ENCODE assay signal across 14 cellular contexts in the genomic region with DNA sequence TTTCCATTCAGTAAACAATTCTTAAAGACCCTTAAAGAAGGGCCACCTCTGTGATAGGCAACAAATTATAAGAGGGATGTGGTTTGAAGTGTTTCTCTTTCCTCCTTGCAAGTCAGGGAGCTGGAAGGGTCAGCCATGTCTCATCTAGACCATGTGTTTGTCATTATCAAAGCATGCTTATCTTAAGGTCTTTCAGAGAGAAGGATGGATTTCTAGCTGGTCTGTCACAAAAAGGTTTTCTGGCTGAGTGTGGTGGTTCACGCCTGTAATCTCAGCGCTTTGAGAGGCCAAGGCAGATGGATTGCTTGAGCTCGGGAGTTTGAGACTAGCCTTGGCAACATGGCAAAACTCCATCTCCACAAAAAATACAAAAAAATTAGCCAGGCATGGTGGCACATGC. TPM values are rescaled to one million over a fixed set of nuclear protein-coding genes. Genes with fewer than 3 reads are reported as not detected.
DNase-seq lines count a peak whose midpoint lies in the region; ATAC-seq and TF ChIP-seq lines count a peak whose summit lies in the region.
"Had no signal": no experiment of that assay in that cellular context is flagged by ENCODE, and none has a peak within 500 bp of the region (broad histone marks: within the 10 kb centered on the region; RNA-seq: fewer than 3 reads in every experiment).

No MANE protein-coding gene starts in this region.

- POLR2A ChIA-PET in PC-3 (lab: Charles Lee; ENCODE audit: unreplicated experiment): no interaction called here
- POLR2A ChIA-PET in GM10248 (lab: Yijun Ruan, JAX): no interaction called here

- H3K27me3 ChIP-seq in PC-3 (ENCODE audit: low read length): no peaks in the 10 kb centered on the region
- H3K27me3 ChIP-seq in esophagus (ENCODE audit: control insufficient read depth in 1 of 2, insufficient read depth in 2 of 2, low read length in 2 of 2): no peaks in the 10 kb centered on the region
- no peaks in the 10 kb centered on the region for H3K27me3 ChIP-seq in osteoblast (ENCODE audit: insufficient read depth, low read length)

- H3F3A ChIP-seq in PC-3 (ENCODE audit: low read length, unreplicated experiment): peaks cover 6% of the 10 kb centered on the region

- H3K4me2 ChIP-seq in PC-3 (ENCODE audit: low read length) (peak overlapping the region; percentile 14; the same call in 1 of the 2 replicates), osteoblast (ENCODE audit: insufficient read depth, low read length) (no peak overlapping the region)

- H3K27ac ChIP-seq in PC-3 (ENCODE audit: low read length) (peak overlapping the region; percentile 58), esophagus (ENCODE audit: low read depth in 2 of 2, low read length in 1 of 2) (peak overlapping the region; percentile 69 to 93), osteoblast (ENCODE audit: low read depth, low read length) (peak overlapping the region; percentile 76)
- H3K27ac ChIP-seq: left ventricle myocardium inferior had no signal

- WGBS in esophagus, 2 donors: 74 to 81% methylated on average over 3 of the region's 3 CpGs

- no peak overlapping the region for H3K9ac ChIP-seq in PC-3 (ENCODE audit: low read length)

- CTCF ChIA-PET in PC-3 (lab: Charles Lee): no interaction called here
- CTCF ChIA-PET in GM10248 (lab: Yijun Ruan, JAX): interaction anchor here (1.0 to 1.2 kb wide), 3 partner anchors 8 to 40 kb away, joined by 3 read pairs; no protein-coding TSS in a partner anchor

- H3K79me2 ChIP-seq in PC-3 (ENCODE audit: low read length) (no peaks in the 10 kb centered on the region), osteoblast (ENCODE audit: insufficient read depth, low read length) (no peaks in the 10 kb centered on the region)

- H2AFZ ChIP-seq in PC-3 (ENCODE audit: low read length): no peak overlapping the region; the same call in 1 of the 2 replicates
- no peak overlapping the region for H2AFZ ChIP-seq in osteoblast (ENCODE audit: low read length)

- H3K36me3 ChIP-seq in PC-3 (ENCODE audit: low read depth, low read length) (no peaks in the 10 kb centered on the region), esophagus (ENCODE audit: control insufficient read depth in 2 of 2, insufficient read depth in 2 of 2, low read length in 1 of 2) (peaks cover 0 to 8% of the 10 kb centered on the region in 2 donors), osteoblast (ENCODE audit: insufficient read depth, low read length) (no peaks in the 10 kb centered on the region)

- H3K9me2 ChIP-seq in PC-3 (replicated peaks; ENCODE audit: low read length): no peaks in the 10 kb centered on the region

- H3K4me3 ChIP-seq in AG10803 (ENCODE audit: low read length) (no peak overlapping the region), PC-3 (ENCODE audit: low read length) (no peak overlapping the region), esophagus (ENCODE audit: low read depth in 1 of 2, low read length in 2 of 2) (no peak overlapping the region), osteoblast (ENCODE audit: insufficient read depth, low read length) (no peak overlapping the region)
- H3K4me3 ChIP-seq: left ventricle myocardium inferior had no signal

- ATAC-seq in PC-3 (no peak), HG03521 (IDR thresholded peaks at IDR 0.05; ENCODE audit: unreplicated experiment) (no peak), GM19351 (IDR thresholded peaks at IDR 0.05; ENCODE audit: unreplicated experiment) (no peak)
- ATAC-seq: activated CD8-positive, alpha-beta T cell treated with anti-CD3 and anti-CD28 coated beads for 36 hours had no signal

- no TSS peak for BruUV-seq in PC-3 (replicated peaks; lab: Mats Ljungman, UMichigan)

- no peak for TF ChIP-seq CTCF in AG10803 (conservative IDR thresholded peaks at IDR 0.05; ENCODE audit: low read length)
- TF ChIP-seq CTCF in PC-3 (conservative IDR thresholded peaks at IDR 0.05; ENCODE audit: low read depth, low read length): no peak
- no peak for TF ChIP-seq CTCF in osteoblast (IDR thresholded peaks at IDR 0.05; ENCODE audit: extremely low read depth, low read depth, low read length)
- TF ChIP-seq CTCF in GM10248 (IDR thresholded peaks at IDR 0.05; ENCODE audit: control extremely low read depth, extremely low read depth, low read depth, missing control alignments): no peak

- intact Hi-C loops in PC-3 (cut with micrococcal nuclease): no loop called here

- peaks cover 35% of the 10 kb centered on the region for H3K4me1 ChIP-seq in PC-3 (ENCODE audit: insufficient read depth, low read length)
- H3K4me1 ChIP-seq in esophagus (ENCODE audit: control insufficient read depth in 2 of 2, insufficient read depth in 2 of 2, low read length in 1 of 2): peaks cover 2 to 11% of the 10 kb centered on the region in 2 donors
- H3K4me1 ChIP-seq in osteoblast (ENCODE audit: insufficient read depth, low read length): peaks cover 22% of the 10 kb centered on the region
- H3K4me1 ChIP-seq: left ventricle myocardium inferior had no signal

- no peaks in the 10 kb centered on the region for H3K9me3 ChIP-seq in PC-3 (ENCODE audit: low read length)
- H3K9me3 ChIP-seq in esophagus (ENCODE audit: control insufficient read depth in 2 of 2, insufficient read depth in 1 of 2, low read depth in 1 of 2, low read length in 1 of 2): no peaks in the 10 kb centered on the region
- no peaks in the 10 kb centered on the region for H3K9me3 ChIP-seq in osteoblast (ENCODE audit: low read depth, low read length)
- H3K9me3 ChIP-seq: left ventricle myocardium inferior had no signal

- peak; percentile 53 for DNase-seq in AG10803 (ENCODE audit: low read depth)
- no peak for DNase-seq in PC-3
- no peak for DNase-seq in osteoblast (ENCODE audit: insufficient read length, low spot score, missing footprints)
- no peak for DNase-seq in GM10248 (ENCODE audit: extremely low spot score)
- DNase-seq in NCI-H774 (lab: John Stamatoyannopoulos, UW): no peak
- DNase-seq: activated CD8-positive, alpha-beta T cell treated with anti-CD3 and anti-CD28 coated beads for 36 hours; C1 segment of cervical spinal cord; DND-41; left ventricle myocardium inferior; NCI-H2029 treated with DMSO at 0.1 percent for 48 hours; NCI-H526 had no signal

- no peaks in the 10 kb centered on the region for H4K20me1 ChIP-seq in PC-3 (ENCODE audit: low read length)
- H4K20me1 ChIP-seq in osteoblast (ENCODE audit: insufficient read depth, low read length): no peaks in the 10 kb centered on the region

RNA-seq across cellular contexts. Expression of gene PEX13, which starts 59.2 kb away (rescaled TPM):
- 30.4 and 37.7 TPM in 2 replicates for total RNA-seq in PC-3 (2014; rRNA removed)
- 10 to 100 TPM in 1 of 2 donors, 1 to 10 TPM in 1; 8.3 to 10.7 TPM for polyA plus RNA-seq in esophagus
- total RNA-seq in osteoblast: 33.3 and 34.0 TPM in 2 replicates

RNA-seq across cellular contexts. Expression of gene PUS10, which starts 59.7 kb away (rescaled TPM):
- total RNA-seq in PC-3 (2014; rRNA removed): 3.6 and 3.7 TPM in 2 replicates
- 1 to 10 TPM; 1.7 to 2.2 TPM for polyA plus RNA-seq in esophagus
- 5.6 and 5.8 TPM in 2 replicates for total RNA-seq in osteoblast
